8 cellular contexts compared by ENCODE assay signal in genomic region chr10:72625276-72625607, GRCh38. TPM values are rescaled to one million over a fixed set of nuclear protein-coding genes. Genes with fewer than 3 reads are reported as not detected.
A peak's percentile ranks its signal among the peaks of the same experiment; 100 is the strongest.
DNase-seq lines count a peak whose midpoint lies in the region; ATAC-seq and TF ChIP-seq lines count a peak whose summit lies in the region.

No MANE protein-coding gene starts in this region.

- H4K20me1 ChIP-seq in IMR-90 (ENCODE audit: insufficient read depth, low read length) (peaks cover 8% of the 10 kb centered on the region; the same call in 1 of the 2 replicates), mammary epithelial cell (ENCODE audit: insufficient read depth, low read length) (no peaks in the 10 kb centered on the region)

- no peak for TF ChIP-seq CTCF in A673 (conservative IDR thresholded peaks at IDR 0.05; ENCODE audit: low read depth, low read length)
- TF ChIP-seq CTCF in IMR-90 (conservative IDR thresholded peaks at IDR 0.05; ENCODE audit: low read depth, low read length): no peak
- no peak for TF ChIP-seq CTCF in mammary epithelial cell (conservative IDR thresholded peaks at IDR 0.05 in 1 of 2, IDR thresholded peaks at IDR 0.05 in 1 of 2; ENCODE audit: extremely low read depth in 1 of 2, insufficient read depth in 1 of 2, low read depth in 1 of 2, low read length in 2 of 2)

- in situ Hi-C loops in IMR-90 (cut with MboI; ENCODE audit: low sequenced_read_pairs) (no loop called here), mammary epithelial cell (cut with MboI; ENCODE audit: low sequenced_read_pairs in 2 of 2) (no loop called here)

- H4K8ac ChIP-seq in IMR-90 (ENCODE audit: low read depth in 2 of 2, low read length in 2 of 2): peak overlapping the region; percentile 31 to 87; a peak in 3 of 4 replicates

- POLR2A ChIA-PET in A673 (lab: Charles Lee; ENCODE audit: low non-redundant PET) (no interaction called here), IMR-90 (lab: Charles Lee; ENCODE audit: unreplicated experiment) (no interaction called here)

- H3K9me3 ChIP-seq in A673 (ENCODE audit: low read depth, low read length, poor library complexity, severe bottlenecking) (no peaks in the 10 kb centered on the region), IMR-90 (ENCODE audit: control insufficient read depth, insufficient read depth, low read length) (no peaks in the 10 kb centered on the region), mammary epithelial cell (replicated peaks; ENCODE audit: insufficient read depth, low read length) (no peaks in the 10 kb centered on the region), mononuclear cell (ENCODE audit: low read depth, low read length) (no peaks in the 10 kb centered on the region)

- peak overlapping the region; percentile 70; the same call in 1 of the 2 replicates for H3K56ac ChIP-seq in IMR-90 (ENCODE audit: extremely low read depth, insufficient read depth, low read length)

- H3K4ac ChIP-seq in IMR-90 (ENCODE audit: low read depth, low read length): peak overlapping the region; percentile 84; the same call in 1 of the 2 replicates

- peak overlapping the region; percentile 98 for H2AFZ ChIP-seq in IMR-90 (replicated peaks; ENCODE audit: low read length, poor library complexity)
- H2AFZ ChIP-seq in mammary epithelial cell (ENCODE audit: low read depth, low read length): peak overlapping the region; percentile 97

- no peak for DNase-seq in A673 (ENCODE audit: low spot score)
- DNase-seq in IMR-90: no peak
- DNase-seq in mammary epithelial cell: no peak
- DNase-seq in activated CD4-positive, CD25-positive, alpha-beta regulatory T cell (lab: John Stamatoyannopoulos, UW): no peak
- DNase-seq in DMS153 treated with DMSO at 0.1 percent for 48 hours (lab: John Stamatoyannopoulos, UW; ENCODE audit: unreplicated experiment): no peak

- no peak overlapping the region for H2BK120ac ChIP-seq in IMR-90 (ENCODE audit: low read depth, low read length)

- dilution Hi-C loops in IMR-90 (cut with HindIII; ENCODE audit: low sequenced_read_pairs, unreplicated experiment): no loop called here
- dilution Hi-C loops in mammary epithelial cell (cut with HindIII; ENCODE audit: low sequenced_read_pairs): no loop called here

- intact Hi-C loops in A673 (cut with micrococcal nuclease; ENCODE audit: unreplicated experiment): no loop called here
- intact Hi-C loops in IMR-90 (cut with micrococcal nuclease): loop anchor here (1.0 to 2.0 kb wide), 2 partner anchors 209 to 260 kb away; no protein-coding TSS in a partner anchor
- intact Hi-C loops in mammary epithelial cell (cut with micrococcal nuclease): loop anchor here (5.0 kb wide), 1 partner anchor 263 kb away; no protein-coding TSS in a partner anchor

- no peaks in the 10 kb centered on the region for H3K36me3 ChIP-seq in A673 (ENCODE audit: insufficient read depth, low read length, poor library complexity, severe bottlenecking)
- H3K36me3 ChIP-seq in IMR-90 (ENCODE audit: control insufficient read depth, insufficient read depth, low read length): no peaks in the 10 kb centered on the region
- no peaks in the 10 kb centered on the region for H3K36me3 ChIP-seq in mammary epithelial cell (ENCODE audit: insufficient read depth, low read length)

- H3K4me1 ChIP-seq in A673 (ENCODE audit: insufficient read depth, low read length, poor library complexity, severe bottlenecking) (peaks cover 12% of the 10 kb centered on the region), IMR-90 (ENCODE audit: control insufficient read depth, insufficient read depth, low read length) (peaks cover 5% of the 10 kb centered on the region), mammary epithelial cell (ENCODE audit: insufficient read depth, low read length) (peaks cover 4% of the 10 kb centered on the region), mononuclear cell (ENCODE audit: insufficient read depth, low read length) (peaks cover 18% of the 10 kb centered on the region)

- H2BK20ac ChIP-seq in IMR-90 (ENCODE audit: low read depth, low read length): no peak overlapping the region

- H2AK5ac ChIP-seq in IMR-90 (ENCODE audit: low read depth, low read length): no peak overlapping the region

- H3K18ac ChIP-seq in IMR-90 (ENCODE audit: low read depth, low read length): peak overlapping the region; percentile 15; the same call in 1 of the 2 replicates

- no peak overlapping the region for H4K91ac ChIP-seq in IMR-90 (ENCODE audit: insufficient read depth, low read depth, low read length)

- H2AK9ac ChIP-seq in IMR-90 (replicated peaks; ENCODE audit: low read depth, low read length, poor library complexity): no peak overlapping the region

- H4K5ac ChIP-seq in IMR-90 (ENCODE audit: low read depth, low read length): peak overlapping the region; percentile 32; the same call in 1 of the 2 replicates

- H3K9me1 ChIP-seq in IMR-90 (ENCODE audit: insufficient read depth, low read length): peaks cover 4% of the 10 kb centered on the region

- H3K79me1 ChIP-seq in IMR-90 (ENCODE audit: low read depth in 1 of 2, low read length in 2 of 2): peaks cover 14 to 42% of the 10 kb centered on the region in 2 experiments

- H3K27me3 ChIP-seq in A673 (replicated peaks; ENCODE audit: insufficient read depth, low read depth, low read length, poor library complexity) (no peaks in the 10 kb centered on the region), IMR-90 (ENCODE audit: control insufficient read depth, insufficient read depth, low read length) (no peaks in the 10 kb centered on the region), mammary epithelial cell (ENCODE audit: insufficient read depth, low read length) (no peaks in the 10 kb centered on the region), mononuclear cell (ENCODE audit: insufficient read depth, low read length) (no peaks in the 10 kb centered on the region)

- no peak for TF ChIP-seq POLR2A in IMR-90 (IDR thresholded peaks at IDR 0.05; ENCODE audit: low read depth, low read length)

- peaks cover 32% of the 10 kb centered on the region for H3K79me2 ChIP-seq in mammary epithelial cell (ENCODE audit: insufficient read depth, low read length)

- H3K23ac ChIP-seq in IMR-90 (ENCODE audit: low read depth, low read length): peak overlapping the region; percentile 92

- H2BK5ac ChIP-seq in IMR-90 (ENCODE audit: low read depth, low read length, poor library complexity, severe bottlenecking): peak overlapping the region; percentile 70

- no peak for TF ChIP-seq RAD21 in IMR-90 (IDR thresholded peaks at IDR 0.05; ENCODE audit: low read length)

- WGBS in IMR-90 (ENCODE audit: extremely low coverage in 2 of 2, insufficient read length in 1 of 2), 2 experiments: no CpG with 5 or more reads among the region's 10 CpGs
- WGBS in mammary epithelial cell (ENCODE audit: low coverage, missing lambda C conversion rate): under 1% methylated on average over 10 of the region's 10 CpGs

- peak overlapping the region; percentile 39; the same call in 1 of the 3 replicates for H2BK15ac ChIP-seq in IMR-90 (ENCODE audit: low read depth, low read length)

- peak overlapping the region; percentile 56 for H3K14ac ChIP-seq in IMR-90 (replicated peaks; ENCODE audit: low read depth, low read length)

- H3K4me3 ChIP-seq in A673 (ENCODE audit: low read depth, low read length, poor library complexity, severe bottlenecking) (peak overlapping the region; percentile 85), IMR-90 (ENCODE audit: insufficient read depth, low read depth, low read length) (peak overlapping the region; percentile 73), mammary epithelial cell (replicated peaks in 1 of 3; ENCODE audit: insufficient read depth in 1 of 3, low read depth in 2 of 3, low read length in 3 of 3) (peak overlapping the region; percentile 75 to 95 (median 92)), mononuclear cell (ENCODE audit: low read length) (peak overlapping the region; percentile 99)

- peak overlapping the region; percentile 85 for H3K9ac ChIP-seq in IMR-90 (ENCODE audit: low read depth, low read length)
- peak overlapping the region; percentile 94 for H3K9ac ChIP-seq in mammary epithelial cell (ENCODE audit: insufficient read depth, low read length)

- peak overlapping the region; percentile 90 for H3K4me2 ChIP-seq in IMR-90 (ENCODE audit: low read depth, low read length)
- peak overlapping the region; percentile 84 for H3K4me2 ChIP-seq in mammary epithelial cell (ENCODE audit: insufficient read depth, low read depth, low read length)

- ATAC-seq in IMR-90 (ENCODE audit: low read depth): peak; percentile 3
- ATAC-seq in HG03108 (IDR thresholded peaks at IDR 0.05; ENCODE audit: unreplicated experiment): no peak
- no peak for ATAC-seq in HG02973 (IDR thresholded peaks at IDR 0.05; ENCODE audit: unreplicated experiment)

- H3K27ac ChIP-seq in A673 (ENCODE audit: low read depth, low read length, poor library complexity, severe bottlenecking) (peak overlapping the region; percentile 70), IMR-90 (ENCODE audit: insufficient read depth, low read length) (peak overlapping the region; percentile 80), mammary epithelial cell (ENCODE audit: insufficient read depth, low read depth, low read length) (peak overlapping the region; percentile 88)

- BruUV-seq in A673 (replicated peaks; lab: Mats Ljungman, UMichigan) (no TSS peak), IMR-90 (replicated peaks; lab: Mats Ljungman, UMichigan) (no TSS peak), mammary epithelial cell (replicated peaks; lab: Mats Ljungman, UMichigan) (no TSS peak)

- CTCF ChIA-PET in A673 (lab: Charles Lee): no interaction called here
- CTCF ChIA-PET in IMR-90 (lab: Yijun Ruan, JAX): no interaction called here
- CTCF ChIA-PET in mammary epithelial cell (lab: Charles Lee; ENCODE audit: low non-redundant PET): interaction anchor here (0.7 to 1.0 kb wide), 2 partner anchors 67 to 69 kb away, joined by 3 to 4 read pairs; partner anchors contain the start of gene MCU

TF ChIP-seq in IMR-90, 13 proteins besides CTCF, POLR2A, EP300 and RAD21 (continues in another document):
- TF ChIP-seq CHD1 (IDR thresholded peaks at IDR 0.05; ENCODE audit: low read depth, low read length) (no peak), RFX5 (IDR thresholded peaks at IDR 0.05; ENCODE audit: low read depth, low read length) (no peak), MAFK (IDR thresholded peaks at IDR 0.05; ENCODE audit: low read depth, low read length) (no peak)

RNA-seq across cellular contexts. Expression of gene MICU1, which starts 0.6 kb away (rescaled TPM):
- total RNA-seq in A673 (2021): 37.7 and 43.2 TPM in 2 replicates
- 43.6 and 45.0 TPM in 2 replicates for total RNA-seq in IMR-90 (2012; rRNA removed)
- 43.3 and 44.7 TPM in 2 replicates for polyA plus RNA-seq in IMR-90 (2012; rRNA removed)
- polyA plus RNA-seq in IMR-90 (2012; cell fraction: cytosol; rRNA removed): 28.1 and 53.8 TPM in 2 replicates
- 10.1 and 22.7 TPM in 2 replicates for polyA plus RNA-seq in IMR-90 (2012; cell fraction: nucleus; rRNA removed; ENCODE audit: low replicate concordance)
- 10 to 100 TPM; 32.1 to 38.3 TPM for total RNA-seq in mammary epithelial cell
- 22.5 TPM for polyA plus RNA-seq in mammary epithelial cell
- 27.5 TPM for polyA minus RNA-seq in mammary epithelial cell
- 25.5 TPM for total RNA-seq in mononuclear cell
